Comparison of ENCODE assay signal across 1 cellular context in the genomic region with DNA sequence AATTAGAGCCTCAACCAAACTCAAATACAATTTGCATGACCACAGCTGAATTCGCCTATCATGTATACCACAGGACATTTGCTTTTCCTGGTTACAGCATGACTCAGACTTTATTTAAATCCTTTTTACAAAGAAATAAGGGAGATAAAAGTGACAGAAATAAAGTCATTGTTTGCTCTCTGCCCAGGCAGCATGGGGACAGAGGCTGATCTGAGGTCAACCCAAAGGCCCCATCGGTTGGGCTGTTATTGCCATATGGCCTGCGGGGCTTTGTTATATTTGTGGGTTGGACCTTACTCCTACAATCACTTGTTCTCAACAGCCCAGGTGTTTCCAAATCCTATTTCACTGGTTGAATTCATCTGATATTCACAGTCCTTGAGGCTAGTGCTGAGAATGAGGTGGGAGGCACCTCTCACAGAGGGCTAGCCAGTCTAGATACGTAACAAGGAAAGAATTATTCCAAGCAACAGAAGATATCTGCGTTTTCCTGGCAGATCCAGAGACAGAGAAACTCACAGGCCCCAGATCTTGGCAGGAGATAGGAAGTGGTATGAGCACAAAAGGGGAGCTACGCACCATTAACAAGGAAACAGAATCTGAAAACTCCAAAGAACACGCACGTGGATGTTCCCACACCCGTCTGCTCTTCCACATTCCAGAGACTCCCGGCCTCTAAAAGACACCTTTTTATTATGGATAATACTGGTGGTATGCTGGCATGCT.
A peak's percentile ranks its signal among the peaks of the same experiment; 100 is the strongest.
TF ChIP-seq lines count a peak whose summit lies in the region.

No MANE protein-coding gene starts in this region.

TF ChIP-seq in H1, 55 proteins besides CTCF, POLR2A, EP300 and RAD21 (continued from another document):
- TF ChIP-seq CHD1 (IDR thresholded peaks at IDR 0.05; ENCODE audit: low read depth, low read length) (no peak), ASH2L (IDR thresholded peaks at IDR 0.05; ENCODE audit: low read length) (no peak), EZH2 (IDR thresholded peaks at IDR 0.05; ENCODE audit: low read depth, low read length, severe bottlenecking) (no peak), TAF7 (optimal IDR thresholded peaks at IDR 0.05; ENCODE audit: borderline replicate concordance, low read depth, low read length) (no peak), CREB1 (IDR thresholded peaks at IDR 0.05) (no peak), KDM1A (IDR thresholded peaks at IDR 0.05; ENCODE audit: borderline replicate concordance, low read length) (peak; percentile 50; the same call in 1 of the 2 replicates), TCF12 (IDR thresholded peaks at IDR 0.05; ENCODE audit: low read depth, low read length) (no peak), CBX5 (IDR thresholded peaks at IDR 0.05; ENCODE audit: low read depth, low read length) (no peak), MAFK (IDR thresholded peaks at IDR 0.05; ENCODE audit: low read depth, low read length) (peak; percentile 43; the same call in 1 of the 2 replicates), PHF8 (conservative IDR thresholded peaks at IDR 0.05; ENCODE audit: low read depth, low read length) (no peak), RFX5 (IDR thresholded peaks at IDR 0.05; ENCODE audit: borderline replicate concordance, low read depth, low read length) (no peak), BCL11A (IDR thresholded peaks at IDR 0.05; ENCODE audit: low read depth in 2 of 2, low read length in 2 of 2) (no peak), EGR1 (IDR thresholded peaks at IDR 0.05; ENCODE audit: borderline replicate concordance, low read depth, low read length) (no peak), NANOG (IDR thresholded peaks at IDR 0.05; ENCODE audit: insufficient read depth, low read depth, low read length, poor library complexity, severe bottlenecking) (no peak), BRCA1 (IDR thresholded peaks at IDR 0.05; ENCODE audit: low read depth, low read length) (no peak), TBP (IDR thresholded peaks at IDR 0.05; ENCODE audit: low read depth, low read length) (no peak)
- TF ChIP-seq, protein P1, sequence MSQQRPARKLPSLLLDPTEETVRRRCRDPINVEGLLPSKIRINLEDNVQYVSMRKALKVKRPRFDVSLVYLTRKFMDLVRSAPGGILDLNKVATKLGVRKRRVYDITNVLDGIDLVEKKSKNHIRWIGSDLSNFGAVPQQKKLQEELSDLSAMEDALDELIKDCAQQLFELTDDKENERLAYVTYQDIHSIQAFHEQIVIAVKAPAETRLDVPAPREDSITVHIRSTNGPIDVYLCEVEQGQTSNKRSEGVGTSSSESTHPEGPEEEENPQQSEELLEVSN (IDR thresholded peaks at IDR 0.05), result no peak
- TF ChIP-seq, protein P2, sequence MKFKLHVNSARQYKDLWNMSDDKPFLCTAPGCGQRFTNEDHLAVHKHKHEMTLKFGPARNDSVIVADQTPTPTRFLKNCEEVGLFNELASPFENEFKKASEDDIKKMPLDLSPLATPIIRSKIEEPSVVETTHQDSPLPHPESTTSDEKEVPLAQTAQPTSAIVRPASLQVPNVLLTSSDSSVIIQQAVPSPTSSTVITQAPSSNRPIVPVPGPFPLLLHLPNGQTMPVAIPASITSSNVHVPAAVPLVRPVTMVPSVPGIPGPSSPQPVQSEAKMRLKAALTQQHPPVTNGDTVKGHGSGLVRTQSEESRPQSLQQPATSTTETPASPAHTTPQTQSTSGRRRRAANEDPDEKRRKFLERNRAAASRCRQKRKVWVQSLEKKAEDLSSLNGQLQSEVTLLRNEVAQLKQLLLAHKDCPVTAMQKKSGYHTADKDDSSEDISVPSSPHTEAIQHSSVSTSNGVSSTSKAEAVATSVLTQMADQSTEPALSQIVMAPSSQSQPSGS (IDR thresholded peaks at IDR 0.05; ENCODE audit: low read length), result no peak
- TF ChIP-seq, protein P3, sequence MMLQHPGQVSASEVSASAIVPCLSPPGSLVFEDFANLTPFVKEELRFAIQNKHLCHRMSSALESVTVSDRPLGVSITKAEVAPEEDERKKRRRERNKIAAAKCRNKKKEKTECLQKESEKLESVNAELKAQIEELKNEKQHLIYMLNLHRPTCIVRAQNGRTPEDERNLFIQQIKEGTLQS (IDR thresholded peaks at IDR 0.05; ENCODE audit: insufficient read depth, low read depth, low read length), result no peak
